ENCODE assay signal across 11 cellular contexts in genomic region chr10:68959695-68960524, GRCh38. TPM values are rescaled to one million over a fixed set of nuclear protein-coding genes. Genes with fewer than 3 reads are reported as not detected.
DNase-seq lines count a peak whose midpoint lies in the region; ATAC-seq, FAIRE-seq and TF ChIP-seq lines count a peak whose summit lies in the region.
"Had no signal": no experiment of that assay in that cellular context is flagged by ENCODE, and none has a peak within 500 bp of the region (broad histone marks: within the 10 kb centered on the region; RNA-seq: fewer than 3 reads in every experiment).

No MANE protein-coding gene starts in this region.

- H3K79me2 ChIP-seq in OCI-LY7 (ENCODE audit: insufficient read depth, low read depth, low read length), result peaks cover 91% of the 10 kb centered on the region
- H3K79me2 ChIP-seq in astrocyte (ENCODE audit: insufficient read depth, low read length), result peaks cover 83% of the 10 kb centered on the region

- H3K9ac ChIP-seq in astrocyte (ENCODE audit: low read length), result no peak overlapping the region

- H3K27me3 ChIP-seq in astrocyte (ENCODE audit: insufficient read depth, low read length) (no peaks in the 10 kb centered on the region), adrenal gland (no peaks in the 10 kb centered on the region)
- H3K27me3 ChIP-seq: ascending aorta had no signal

- no peak for FAIRE-seq in astrocyte (lab: Jason Lieb, UNC)
- FAIRE-seq: GM12892 had no signal

- no peak overlapping the region for H3K27ac ChIP-seq in OCI-LY7 (ENCODE audit: low read depth, low read length, poor library complexity, severe bottlenecking)
- no peak overlapping the region for H3K27ac ChIP-seq in astrocyte (ENCODE audit: low read depth, low read length)
- H3K27ac ChIP-seq in adrenal gland, result no peak overlapping the region
- H3K27ac ChIP-seq: ascending aorta had no signal

- H3K4me1 ChIP-seq in OCI-LY7 (ENCODE audit: insufficient read depth, low read length, poor library complexity, severe bottlenecking) (peaks cover 35% of the 10 kb centered on the region), astrocyte (ENCODE audit: insufficient read depth, low read length) (peaks cover 7% of the 10 kb centered on the region), adrenal gland (replicated peaks in 1 of 2) (peaks cover 6 to 23% of the 10 kb centered on the region in 2 donors)

- H3K36me3 ChIP-seq in OCI-LY7 (ENCODE audit: insufficient read depth, low read length) (peaks cover 86% of the 10 kb centered on the region), astrocyte (ENCODE audit: insufficient read depth, low read length) (peaks cover 45% of the 10 kb centered on the region), adrenal gland (replicated peaks in 1 of 2) (peaks cover 0 to 51% of the 10 kb centered on the region in 2 donors)

- H3K9me3 ChIP-seq in OCI-LY7 (ENCODE audit: low read length) (no peaks in the 10 kb centered on the region), astrocyte (ENCODE audit: insufficient read depth, low read depth, low read length) (no peaks in the 10 kb centered on the region), adrenal gland (replicated peaks in 1 of 3) (no peaks in the 10 kb centered on the region)
- H3K9me3 ChIP-seq: ascending aorta had no signal

- intact Hi-C loops in activated naive CD4-positive, alpha-beta T cell treated with anti-CD3 and anti-CD28 coated beads for 36 hours (cut with micrococcal nuclease), result loop anchor here (5.0 kb wide), 1 partner anchor 432 kb away; no protein-coding TSS in a partner anchor
- intact Hi-C loops in OCI-LY7 (cut with micrococcal nuclease; ENCODE audit: unreplicated experiment) (no loop called here), adrenal gland (cut with DNase I) (no loop called here)

- H3K27ac Mint-ChIP-seq in activated naive CD4-positive, alpha-beta T cell treated with anti-CD3 and anti-CD28 coated beads for 36 hours, result peak overlapping the region; percentile 76
- H3K27ac Mint-ChIP-seq in astrocyte (ENCODE audit: unreplicated experiment), result peak overlapping the region; percentile 19
- peak overlapping the region; percentile 75 for H3K27ac Mint-ChIP-seq in stimulated activated memory B cell treated with anti-CD40 and anti-IgM and Interleukin-4, amounts not matched to agents 10 μg/mL and 1 μg/mL and 100 μg/mL, for 72 hours
- H3K27ac Mint-ChIP-seq: progenitor cell of endocrine pancreas had no signal

- 90 to 94% (median 91%) methylated on average over 3 of the region's 3 CpGs for WGBS in adrenal gland, 4 donors

- TF ChIP-seq CTCF in OCI-LY7 (conservative IDR thresholded peaks at IDR 0.05; ENCODE audit: low read length), result no peak
- TF ChIP-seq CTCF in astrocyte (IDR thresholded peaks at IDR 0.05; ENCODE audit: insufficient read depth, low read depth, low read length), result no peak
- no peak for TF ChIP-seq CTCF in adrenal gland (IDR thresholded peaks at IDR 0.05)
- TF ChIP-seq CTCF in foreskin fibroblast (IDR thresholded peaks at IDR 0.05; ENCODE audit: low read depth, low read length), result no peak

- no peaks in the 10 kb centered on the region for H3K27me3 Mint-ChIP-seq in activated naive CD4-positive, alpha-beta T cell treated with anti-CD3 and anti-CD28 coated beads for 36 hours (ENCODE audit: low read depth)
- H3K27me3 Mint-ChIP-seq in astrocyte (ENCODE audit: low read depth, unreplicated experiment), result no peaks in the 10 kb centered on the region
- H3K27me3 Mint-ChIP-seq in stimulated activated memory B cell treated with anti-CD40 and anti-IgM and Interleukin-4, amounts not matched to agents 10 μg/mL and 1 μg/mL and 100 μg/mL, for 72 hours, result no peaks in the 10 kb centered on the region
- H3K27me3 Mint-ChIP-seq: progenitor cell of endocrine pancreas had no signal

- H3K4me3 ChIP-seq in OCI-LY7 (ENCODE audit: low read depth, low read length, poor library complexity, severe bottlenecking) (peak overlapping the region; percentile 31), astrocyte (ENCODE audit: insufficient read depth, low read depth, low read length) (no peak overlapping the region), adrenal gland (no peak overlapping the region), foreskin fibroblast (ENCODE audit: low read depth in 1 of 2, low read length in 2 of 2) (no peak overlapping the region)
- H3K4me3 ChIP-seq: ascending aorta had no signal

- TSS peak; percentile 18 for BruUV-seq in OCI-LY7 (replicated peaks; lab: Mats Ljungman, UMichigan)

- H3K9me2 ChIP-seq in OCI-LY7 (ENCODE audit: insufficient read depth, low read length), result no peaks in the 10 kb centered on the region

- TF ChIP-seq POLR2A in adrenal gland (IDR thresholded peaks at IDR 0.05), result no peak

- peak overlapping the region; percentile 42 for H3K4me2 ChIP-seq in OCI-LY7 (ENCODE audit: low read length)
- no peak overlapping the region for H3K4me2 ChIP-seq in astrocyte (ENCODE audit: low read length)

- peak overlapping the region; percentile 19 for H3K4me3 Mint-ChIP-seq in activated naive CD4-positive, alpha-beta T cell treated with anti-CD3 and anti-CD28 coated beads for 36 hours
- peak overlapping the region; percentile 76 for H3K4me3 Mint-ChIP-seq in astrocyte (ENCODE audit: unreplicated experiment)
- peak overlapping the region; percentile 49 for H3K4me3 Mint-ChIP-seq in stimulated activated memory B cell treated with anti-CD40 and anti-IgM and Interleukin-4, amounts not matched to agents 10 μg/mL and 1 μg/mL and 100 μg/mL, for 72 hours

- CTCF ChIA-PET in activated naive CD4-positive, alpha-beta T cell treated with anti-CD3 and anti-CD28 coated beads for 36 hours (lab: Charles Lee), result interaction anchor here (0.6 to 1.1 kb wide), 5 partner anchors 11 to 159 kb away, joined by 3 to 5 read pairs (median 3); no protein-coding TSS in a partner anchor
- CTCF ChIA-PET in OCI-LY7 (lab: Charles Lee; ENCODE audit: unreplicated experiment), result no interaction called here

- no peak for ATAC-seq in stimulated activated memory B cell treated with anti-CD40 and anti-IgM and Interleukin-4, amounts not matched to agents 10 μg/mL and 1 μg/mL and 100 μg/mL, for 72 hours

- H3K36me3 Mint-ChIP-seq in activated naive CD4-positive, alpha-beta T cell treated with anti-CD3 and anti-CD28 coated beads for 36 hours (ENCODE audit: low read depth), result peaks cover 60% of the 10 kb centered on the region
- H3K36me3 Mint-ChIP-seq in astrocyte (ENCODE audit: low read depth, unreplicated experiment), result peaks cover 16% of the 10 kb centered on the region
- peaks cover 33% of the 10 kb centered on the region for H3K36me3 Mint-ChIP-seq in stimulated activated memory B cell treated with anti-CD40 and anti-IgM and Interleukin-4, amounts not matched to agents 10 μg/mL and 1 μg/mL and 100 μg/mL, for 72 hours

- peaks cover 52% of the 10 kb centered on the region for H3K4me1 Mint-ChIP-seq in activated naive CD4-positive, alpha-beta T cell treated with anti-CD3 and anti-CD28 coated beads for 36 hours (ENCODE audit: low read depth)
- peaks cover 7% of the 10 kb centered on the region for H3K4me1 Mint-ChIP-seq in astrocyte (ENCODE audit: low read depth, unreplicated experiment)
- peaks cover 32% of the 10 kb centered on the region for H3K4me1 Mint-ChIP-seq in stimulated activated memory B cell treated with anti-CD40 and anti-IgM and Interleukin-4, amounts not matched to agents 10 μg/mL and 1 μg/mL and 100 μg/mL, for 72 hours

- POLR2A ChIA-PET in OCI-LY7 (lab: Charles Lee), result interaction anchor here (0.7 to 2.6 kb wide), 3 partner anchors 8 to 11 kb away, joined by 3 to 11 read pairs (median 4); no protein-coding TSS in a partner anchor

- no peak for DNase-seq in activated naive CD4-positive, alpha-beta T cell treated with anti-CD3 and anti-CD28 coated beads for 36 hours
- DNase-seq in activated naive CD4-positive, alpha-beta T cell treated with anti-CD3 and anti-CD28 coated beads, Interleukin-2, amount 50 U/mL, for 16 hours, result no peak
- no peak for DNase-seq in OCI-LY7 (ENCODE audit: low spot score)
- DNase-seq in astrocyte (ENCODE audit: low read depth), result no peak
- DNase-seq in adrenal gland, result no peak
- DNase-seq in foreskin fibroblast, result no peak
- DNase-seq in NCI-H2029 treated with DMSO at 0.1 percent for 48 hours (lab: John Stamatoyannopoulos, UW), result no peak

- H2AFZ ChIP-seq in OCI-LY7 (ENCODE audit: low read length) (no peak overlapping the region), astrocyte (ENCODE audit: low read depth, low read length) (no peak overlapping the region)

- no peaks in the 10 kb centered on the region for H3K9me3 Mint-ChIP-seq in activated naive CD4-positive, alpha-beta T cell treated with anti-CD3 and anti-CD28 coated beads for 36 hours
- H3K9me3 Mint-ChIP-seq in astrocyte (ENCODE audit: unreplicated experiment), result no peaks in the 10 kb centered on the region
- no peaks in the 10 kb centered on the region for H3K9me3 Mint-ChIP-seq in stimulated activated memory B cell treated with anti-CD40 and anti-IgM and Interleukin-4, amounts not matched to agents 10 μg/mL and 1 μg/mL and 100 μg/mL, for 72 hours

- peaks cover 51% of the 10 kb centered on the region for H4K20me1 ChIP-seq in OCI-LY7 (ENCODE audit: insufficient read depth, low read length)
- peaks cover 60% of the 10 kb centered on the region for H4K20me1 ChIP-seq in astrocyte (ENCODE audit: insufficient read depth, low read length)

RNA-seq across cellular contexts. Expression of gene DDX21, which starts 3.9 kb away (rescaled TPM):
- 100 to 1,000 TPM; 155 to 164 TPM for total RNA-seq in activated naive CD4-positive, alpha-beta T cell treated with anti-CD3 and anti-CD28 coated beads for 36 hours
- 107 and 133 TPM in 2 replicates for total RNA-seq in OCI-LY7 (2014; rRNA removed; shearing (Covaris generic))
- 135 and 159 TPM in 2 replicates for total RNA-seq in OCI-LY7 (2022)
- total RNA-seq in astrocyte, result 116 and 125 TPM in 2 replicates
- 10 to 100 TPM; 18.0 to 86.8 (median 40.0) TPM for total RNA-seq in adrenal gland
- polyA plus RNA-seq in adrenal gland, result 10 to 100 TPM; 14.2 to 89.0 (median 15.4) TPM

RNA-seq across cellular contexts. Expression of gene KIFBP, which starts 28.7 kb away (rescaled TPM):
- total RNA-seq in activated naive CD4-positive, alpha-beta T cell treated with anti-CD3 and anti-CD28 coated beads for 36 hours, result 10 to 100 TPM; 10.1 to 10.6 TPM
- 11.9 and 12.6 TPM in 2 replicates for total RNA-seq in OCI-LY7 (2014; rRNA removed; shearing (Covaris generic))
- total RNA-seq in OCI-LY7 (2022) (5.4 and 6.6 TPM in 2 replicates), astrocyte (34.9 and 39.2 TPM in 2 replicates), adrenal gland (10 to 100 TPM; 28.4 to 76.2 (median 41.0) TPM)
- 10 to 100 TPM; 15.1 to 60.4 (median 16.2) TPM for polyA plus RNA-seq in adrenal gland

RNA-seq across cellular contexts. Expression of gene DDX50, which starts 58.8 kb away (rescaled TPM):
- 10 to 100 TPM; 62.1 to 66.0 TPM for total RNA-seq in activated naive CD4-positive, alpha-beta T cell treated with anti-CD3 and anti-CD28 coated beads for 36 hours
- total RNA-seq in OCI-LY7 (2014; rRNA removed; shearing (Covaris generic)), result 29.0 and 31.1 TPM in 2 replicates
- 49.1 and 51.3 TPM in 2 replicates for total RNA-seq in OCI-LY7 (2022)
- total RNA-seq in astrocyte, result 34.2 and 37.1 TPM in 2 replicates
- 10 to 100 TPM; 14.2 to 35.7 (median 30.9) TPM for total RNA-seq in adrenal gland
- polyA plus RNA-seq in adrenal gland, result 10 to 100 TPM; 13.3 to 44.4 (median 18.7) TPM

Comparison
In these comparisons a context has a peak if more than half of its experiments do, and no peak if none do; other contexts are left out.
1. H3K27ac Mint-ChIP-seq: peak in every context shown above with its lines; median percentile 76 in activated naive CD4-positive, alpha-beta T cell treated with anti-CD3 and anti-CD28 coated beads for 36 hours; 75 in stimulated activated memory B cell treated with anti-CD40 and anti-IgM and Interleukin-4, amounts not matched to agents 10 μg/mL and 1 μg/mL and 100 μg/mL, for 72 hours; 19 in astrocyte.
2. H3K4me3 Mint-ChIP-seq: peak in every context shown above with its lines; median percentile 76 in astrocyte; 49 in stimulated activated memory B cell treated with anti-CD40 and anti-IgM and Interleukin-4, amounts not matched to agents 10 μg/mL and 1 μg/mL and 100 μg/mL, for 72 hours; 19 in activated naive CD4-positive, alpha-beta T cell treated with anti-CD3 and anti-CD28 coated beads for 36 hours.